8 cellular contexts compared by ENCODE assay signal in genomic region chr10:52216852-52217251, GRCh38.
DNase-seq lines count a peak whose midpoint lies in the region; ATAC-seq, FAIRE-seq and TF ChIP-seq lines count a peak whose summit lies in the region.

No MANE protein-coding gene starts in this region.

- no peaks in the 10 kb centered on the region for H3K9me3 ChIP-seq in pancreas

- H3K4me3 ChIP-seq in NB4 (ENCODE audit: low read depth, low read length) (no peak overlapping the region), foreskin fibroblast (ENCODE audit: low read depth in 1 of 2, low read length in 2 of 2) (no peak overlapping the region), pancreas (no peak overlapping the region)

- ATAC-seq in GM18505 (IDR thresholded peaks at IDR 0.05; ENCODE audit: unreplicated experiment) (peak; percentile 90), HG02571 (IDR thresholded peaks at IDR 0.05; ENCODE audit: unreplicated experiment) (peak; percentile 56), WTC11 (no peak), pancreas (no peak)

- WGBS in pancreas, 2 donors: 66% methylated on average over 2 of the region's 2 CpGs

- peaks cover 68% of the 10 kb centered on the region for H3K4me1 Mint-ChIP-seq in WTC11

- no peak for FAIRE-seq in pancreas (lab: Jason Lieb, UNC)

- H3K36me3 Mint-ChIP-seq in WTC11: no peaks in the 10 kb centered on the region

- no peaks in the 10 kb centered on the region for H3K9me3 Mint-ChIP-seq in WTC11

- POLR2A ChIA-PET in WTC11 (lab: Charles Lee): no interaction called here

- TF ChIP-seq CTCF in NB4 (IDR thresholded peaks at IDR 0.05; ENCODE audit: low read depth, low read length) (no peak), foreskin fibroblast (IDR thresholded peaks at IDR 0.05; ENCODE audit: low read depth, low read length) (no peak), WTC11 (IDR thresholded peaks at IDR 0.05) (no peak), pancreas (IDR thresholded peaks at IDR 0.05) (no peak)

- no peaks in the 10 kb centered on the region for H3K27me3 Mint-ChIP-seq in WTC11 (ENCODE audit: low read depth)

- TF ChIP-seq POLR2A in GM18505 (IDR thresholded peaks at IDR 0.05; ENCODE audit: borderline replicate concordance, extremely low read depth, insufficient read depth, insufficient read length): no peak
- no peak for TF ChIP-seq POLR2A in NB4 (IDR thresholded peaks at IDR 0.05; ENCODE audit: extremely low read depth, insufficient read length)

- peaks cover 10 to 27% (median 11%) of the 10 kb centered on the region in 3 donors for H3K4me1 ChIP-seq in pancreas

- H3K4me3 Mint-ChIP-seq in WTC11: no peak overlapping the region

- no peak overlapping the region for H3K27ac Mint-ChIP-seq in WTC11

- H3K36me3 ChIP-seq in pancreas: no peaks in the 10 kb centered on the region

- H3K27me3 ChIP-seq in pancreas: no peaks in the 10 kb centered on the region

- intact Hi-C loops in pancreas (cut with DNase I): no loop called here

- H3K27ac ChIP-seq in pancreas: no peak overlapping the region

- CTCF ChIA-PET in WTC11 (lab: Charles Lee): interaction anchor here (0.5 to 1.2 kb wide), 4 partner anchors 178 to 827 kb away, joined by 3 to 4 read pairs (median 3); no protein-coding TSS in a partner anchor

- DNase-seq in NB4 (ENCODE audit: low read depth) (peak; percentile 11), foreskin fibroblast (peak; percentile 42 to 68), WTC11 (ENCODE audit: low spot score) (no peak), activated gamma-delta T cell (lab: John Stamatoyannopoulos, UW) (no peak), cerebellum (ENCODE audit: low spot score) (no peak), pancreas (no peak)

TF ChIP-seq in WTC11, 78 proteins besides CTCF, POLR2A, EP300 and RAD21:
- no peak for TF ChIP-seq ATF2 (CRISPR knock-in tag; IDR thresholded peaks at IDR 0.05; ENCODE audit: borderline replicate concordance, low read depth)
- no peak for TF ChIP-seq NR2C2 (CRISPR knock-in tag; IDR thresholded peaks at IDR 0.05)
- no peak for TF ChIP-seq NFE2L1 (CRISPR knock-in tag; IDR thresholded peaks at IDR 0.05)
- TF ChIP-seq JUN (CRISPR knock-in tag; IDR thresholded peaks at IDR 0.05): no peak
- TF ChIP-seq FOXJ3 (CRISPR knock-in tag; IDR thresholded peaks at IDR 0.05; ENCODE audit: borderline replicate concordance): no peak
- TF ChIP-seq ATF6 (CRISPR knock-in tag; IDR thresholded peaks at IDR 0.05): no peak
- TF ChIP-seq MLX (CRISPR knock-in tag; IDR thresholded peaks at IDR 0.05): no peak
TF ChIP-seq in WTC11: peak in this region for 0.

Comparison
In these comparisons a context has a peak if more than half of its experiments do, and no peak if none do; other contexts are left out.
1. ATAC-seq: peak in GM18505 (single experiment) and HG02571 (single experiment); none in WTC11 (single experiment) and pancreas (0 of 4).
2. DNase-seq: peak in NB4 (single experiment) and foreskin fibroblast (2 of 2); none in WTC11 (single experiment), activated gamma-delta T cell (single experiment), cerebellum (single experiment) and pancreas (0 of 6).